8 cellular contexts compared by ENCODE assay signal in genomic region chr15:78737931-78738558, GRCh38.
DNase-seq lines count a peak whose midpoint lies in the region; ATAC-seq, FAIRE-seq and TF ChIP-seq lines count a peak whose summit lies in the region.
"Not testable (repeated sequence)": the region's sequence is repeated elsewhere in the genome, so short reads cannot be mapped to it uniquely, and the experiment has no call there.

No MANE protein-coding gene starts in this region.

- not testable (repeated sequence) for TF ChIP-seq EP300 in A549 (IDR thresholded peaks at IDR 0.05)

- not testable (repeated sequence) for FAIRE-seq in A549 (lab: Jason Lieb, UNC)

- DNase-seq in A549 (ENCODE audit: low read depth in 1 of 2, low spot score in 1 of 2) (peak in 1 of 2 experiments; percentile 77), M059J (ENCODE audit: low read depth) (peak; percentile 51), SIG-M5 treated with dmso at 0.1 percent for 504 hours (lab: John Stamatoyannopoulos, UW; ENCODE audit: unreplicated experiment) (peak; percentile 26), kidney glomerular epithelial cell (lab: John Stamatoyannopoulos, UW) (peak; percentile 15)
- DNase-seq in activated T-cell treated with anti-CD3 and anti-CD28 coated beads, Interleukin-2, amount 50 U/mL, for 1 hour = peak; percentile 64
- peak; percentile 33 for DNase-seq in effector CD8-positive, alpha-beta T cell (lab: John Stamatoyannopoulos, UW)
- not testable (repeated sequence) for DNase-seq in retinal pigment epithelial cell (ENCODE audit: low read depth)

- peak; percentile 70 to 82 for ATAC-seq in A549

- CTCF ChIA-PET in A549 (lab: Yijun Ruan, JAX) = interaction anchor here (0.8 to 6.0 kb wide), 12 partner anchors 10 to 780 kb away, joined by 3 to 89 read pairs (median 4); no protein-coding TSS in a partner anchor

- H3K4me2 ChIP-seq in A549 = peak overlapping the region; percentile 63

- H3K27ac ChIP-seq in A549 = peak overlapping the region; percentile 65 to 86

- TF ChIP-seq CTCF in A549 (IDR thresholded peaks at IDR 0.05) = peak; percentile 51
- TF ChIP-seq CTCF in GM12874 (IDR thresholded peaks at IDR 0.05; ENCODE audit: insufficient read depth, low read depth, low read length) = peak; percentile 65
- peak; percentile 79 for TF ChIP-seq CTCF in retinal pigment epithelial cell (conservative IDR thresholded peaks at IDR 0.05; ENCODE audit: low read depth, low read length)

- not testable (repeated sequence) for H3K9me3 ChIP-seq in A549

- H3K4me3 ChIP-seq in A549; retinal pigment epithelial cell (ENCODE audit: low read length): not testable (repeated sequence)

- not testable (repeated sequence) for TF ChIP-seq POLR2A in A549 (IDR thresholded peaks at IDR 0.05; ENCODE audit: low read length)

- H3K4me1 ChIP-seq in A549 = not testable (repeated sequence)

- 48% methylated on average over 11 of the region's 11 CpGs for WGBS in A549 (ENCODE audit: missing lambda C conversion rate)

- POLR2A ChIA-PET in A549 (lab: Yijun Ruan, JAX) = not testable (repeated sequence)

- TF ChIP-seq RAD21 in A549 (conservative IDR thresholded peaks at IDR 0.05 in 1 of 2, IDR thresholded peaks at IDR 0.05 in 1 of 2) = peak; percentile 22 to 40; a peak in 4 of 5 replicates

TF ChIP-seq in A549, 52 proteins besides CTCF, POLR2A, EP300 and RAD21:
- 0 out of 3 replicates have a peak, but pooled peaks have one; percentile 32 for TF ChIP-seq SMC3 (IDR thresholded peaks at IDR 0.05)
